11 cellular contexts compared by ENCODE assay signal in genomic region chr10:14958872-14959220, GRCh38. TPM values are rescaled to one million over a fixed set of nuclear protein-coding genes. Genes with fewer than 3 reads are reported as not detected.
DNase-seq lines count a peak whose midpoint lies in the region; ATAC-seq, FAIRE-seq and TF ChIP-seq lines count a peak whose summit lies in the region.
"Had no signal": no experiment of that assay in that cellular context is flagged by ENCODE, and none has a peak within 500 bp of the region (broad histone marks: within the 10 kb centered on the region; RNA-seq: fewer than 3 reads in every experiment).

No MANE protein-coding gene starts in this region.

- H3K27ac ChIP-seq in K562 (ENCODE audit: extremely low read depth, low read depth, low read length) (peak overlapping the region; percentile 84), lower lobe of right lung (peak overlapping the region; percentile 98), transverse colon (peak overlapping the region; percentile 91 to 99 (median 96))

- no peak for TF ChIP-seq CTCF in K562 (IDR thresholded peaks at IDR 0.05 in 2 of 3, conservative IDR thresholded peaks at IDR 0.05 in 1 of 3; ENCODE audit: insufficient read depth in 2 of 3, low read depth in 1 of 3, low read length in 3 of 3)
- TF ChIP-seq CTCF in lower lobe of right lung (IDR thresholded peaks at IDR 0.05) = no peak
- TF ChIP-seq CTCF in transverse colon (IDR thresholded peaks at IDR 0.05) = no peak

- H3K9ac ChIP-seq in K562 (ENCODE audit: insufficient read depth in 1 of 2, low read depth in 2 of 2, low read length in 2 of 2) = peak overlapping the region; percentile 87 to 93

- H3K9me1 ChIP-seq in K562 (ENCODE audit: control insufficient read depth, insufficient read depth, low read length) = no peaks in the 10 kb centered on the region

- TF ChIP-seq POLR2A in K562 (conservative IDR thresholded peaks at IDR 0.05) = peak; percentile 64; the same call in 1 of the 2 replicates
- TF ChIP-seq POLR2A in transverse colon (IDR thresholded peaks at IDR 0.05) = no peak

- H3K27me3 ChIP-seq in K562 (ENCODE audit: control insufficient read depth in 2 of 2, insufficient read depth in 2 of 2, low read length in 2 of 2) (no peaks in the 10 kb centered on the region), lower lobe of right lung (ENCODE audit: low read depth) (no peaks in the 10 kb centered on the region), transverse colon (no peaks in the 10 kb centered on the region)

- peaks cover 30% of the 10 kb centered on the region for H3K4me1 Mint-ChIP-seq in activated T-cell treated with anti-CD3 and anti-CD28 coated beads, Interleukin-2, amount 50 U/mL, for 4 hours (ENCODE audit: low read depth)

- no peak for TF ChIP-seq RAD21 in K562 (CRISPR knock-in tag; conservative IDR thresholded peaks at IDR 0.05 in 1 of 2, IDR thresholded peaks at IDR 0.05 in 1 of 2)

- BruUV-seq in K562 (replicated peaks; lab: Mats Ljungman, UMichigan) = TSS peak; percentile 75

- no peaks in the 10 kb centered on the region for H3K36me3 ChIP-seq in K562 (ENCODE audit: control insufficient read depth, insufficient read depth, low read length)
- no peaks in the 10 kb centered on the region for H3K36me3 ChIP-seq in lower lobe of right lung
- H3K36me3 ChIP-seq in transverse colon = no peaks in the 10 kb centered on the region

- FAIRE-seq in K562 (lab: Jason Lieb, UNC) = no peak
- FAIRE-seq: colon had no signal

- CTCF ChIA-PET in K562 (lab: Yijun Ruan, JAX; ENCODE audit: low intra/inter-chr PET ratio) = interaction anchor here (0.6 kb wide), 1 partner anchor 421 kb away, joined by 4 read pairs; no protein-coding TSS in a partner anchor

- POLR2A ChIA-PET in K562 (lab: Yijun Ruan, JAX) = interaction anchor here (0.6 to 1.0 kb wide), 3 partner anchors 10 to 23 kb away, joined by 3 to 4 read pairs (median 3); no protein-coding TSS in a partner anchor

- H3K36me3 Mint-ChIP-seq in activated T-cell treated with anti-CD3 and anti-CD28 coated beads, Interleukin-2, amount 50 U/mL, for 4 hours (ENCODE audit: insufficient read depth) = no peaks in the 10 kb centered on the region

- H3K9me3 Mint-ChIP-seq in activated T-cell treated with anti-CD3 and anti-CD28 coated beads, Interleukin-2, amount 50 U/mL, for 4 hours = no peaks in the 10 kb centered on the region

- H3K9me3 ChIP-seq in K562 (replicated peaks; ENCODE audit: control insufficient read depth, insufficient read depth, low read depth, low read length) = no peaks in the 10 kb centered on the region
- H3K9me3 ChIP-seq in lower lobe of right lung = no peaks in the 10 kb centered on the region
- H3K9me3 ChIP-seq in transverse colon = no peaks in the 10 kb centered on the region

- DNase-seq in activated T-cell treated with anti-CD3 and anti-CD28 coated beads, Interleukin-2, amount 50 U/mL, for 4 hours = no peak
- no peak for DNase-seq in activated T-cell treated with anti-CD3 and anti-CD28 coated beads, Interleukin-2, amount 50 U/mL, for 1 hour
- DNase-seq in K562 (ENCODE audit: extremely low read depth in 1 of 4, low spot score in 3 of 4) (no peak), lower lobe of right lung (no peak), transverse colon (no peak), cortex of kidney (lab: John Stamatoyannopoulos, UW) (no peak), hippocampal formation (lab: John Stamatoyannopoulos, UW) (no peak)

- peak overlapping the region; percentile 90 for H3K4me3 Mint-ChIP-seq in activated T-cell treated with anti-CD3 and anti-CD28 coated beads, Interleukin-2, amount 50 U/mL, for 4 hours

- H4K20me1 ChIP-seq in K562 (replicated peaks; ENCODE audit: control insufficient read depth, insufficient read depth, low read length) = no peaks in the 10 kb centered on the region

- no peak for ATAC-seq in activated T-cell treated with anti-CD3 and anti-CD28 coated beads, Interleukin-2, amount 50 U/mL, for 4 hours
- no peak for ATAC-seq in K562
- ATAC-seq in lower lobe of right lung = no peak
- no peak for ATAC-seq in HG02938 (IDR thresholded peaks at IDR 0.05; ENCODE audit: unreplicated experiment)

- 24% methylated on average over 12 of the region's 12 CpGs for WGBS in K562 (ENCODE audit: insufficient coverage, low coverage, missing lambda C conversion rate)
- WGBS in transverse colon (ENCODE audit: low coverage in 1 of 2), 2 donors = 52 to 75% methylated on average over 5 to 12 of the region's 12 CpGs

- H3K4me1 ChIP-seq in K562 (replicated peaks in 1 of 2; ENCODE audit: control insufficient read depth in 2 of 2, insufficient read depth in 2 of 2, low read length in 2 of 2) (peaks cover 8 to 15% of the 10 kb centered on the region in 2 experiments), lower lobe of right lung (peaks cover 9% of the 10 kb centered on the region), transverse colon (peaks cover 0 to 18% (median 12%) of the 10 kb centered on the region in 4 donors)

- H2AFZ ChIP-seq in K562 (ENCODE audit: low read depth, low read length) = peak overlapping the region; percentile 100

- peak overlapping the region; percentile 94 for H3K4me2 ChIP-seq in K562 (ENCODE audit: insufficient read depth, low read length)

- H3K79me2 ChIP-seq in K562 (ENCODE audit: control insufficient read depth, insufficient read depth, low read length) = peaks cover 10% of the 10 kb centered on the region; the same call in 2 of the 3 replicates

- intact Hi-C loops in K562 (cut with micrococcal nuclease) = no loop called here
- intact Hi-C loops in lower lobe of right lung (cut with DNase I) = no loop called here
- intact Hi-C loops in transverse colon (cut with DNase I; ENCODE audit: low total_unique reads) = no loop called here

- in situ Hi-C loops in K562 (cut with MboI) = no loop called here
- in situ Hi-C loops in transverse colon (cut with MboI; ENCODE audit: low pct_ligation_motif_present in 1 of 4, low pct_unique_long_range_greater_than_20kb in 1 of 4, low sequenced_read_pairs in 3 of 4) = loop anchor here in 1 of 4 donors (25.0 kb wide), 1 partner anchor 122 kb away; the partner anchor contains the start of genes CDNF, HSPA14 and MSANTD7

- peak overlapping the region; percentile 77 for H3K4me3 ChIP-seq in K562
- H3K4me3 ChIP-seq in lower lobe of right lung = peak overlapping the region; percentile 95
- H3K4me3 ChIP-seq in transverse colon = peak overlapping the region; percentile 32 to 71 (median 66)

- TF ChIP-seq EP300 in K562 (IDR thresholded peaks at IDR 0.05; ENCODE audit: low read length) = no peak
- TF ChIP-seq EP300 in transverse colon (IDR thresholded peaks at IDR 0.05; ENCODE audit: low read depth) = no peak

- no peaks in the 10 kb centered on the region for H3K27me3 Mint-ChIP-seq in activated T-cell treated with anti-CD3 and anti-CD28 coated beads, Interleukin-2, amount 50 U/mL, for 4 hours (ENCODE audit: low read depth)

TF ChIP-seq in K562, 482 proteins besides CTCF, POLR2A, EP300 and RAD21 (continues in another document):
- no peak for TF ChIP-seq TEAD1 (CRISPR knock-in tag; IDR thresholded peaks at IDR 0.05)
- no peak for TF ChIP-seq ZNF12 (CRISPR knock-in tag; IDR thresholded peaks at IDR 0.05)
- no peak for TF ChIP-seq CCAR2 (IDR thresholded peaks at IDR 0.05; ENCODE audit: low read depth, low read length)

RNA-seq across cellular contexts. Expression of gene MEIG1, which starts 0.3 kb away (rescaled TPM):
- total RNA-seq in activated T-cell treated with anti-CD3 and anti-CD28 coated beads, Interleukin-2, amount 50 U/mL, for 4 hours = not detected
- not detected in 2 replicates for total RNA-seq in K562 (2011; cell fraction: chromatin; rRNA removed; ENCODE audit: low replicate concordance)
- not detected in 2 replicates for total RNA-seq in K562 (2011; cell fraction: nucleolus; rRNA removed)
- total RNA-seq in K562 (2011; cell fraction: nucleoplasm; rRNA removed) = not detected in 2 replicates
- total RNA-seq in K562 (2014; rRNA removed) (1.7 TPM in 1 of 2 replicates, not detected in the other), K562 (2014; rRNA removed; fragmentation: Illumina TruSeq; extraction: Trizol) (0.58 TPM in 1 of 2 replicates, not detected in the other), K562 (2015; rRNA removed; fragmentation: Illumina TruSeq; extraction: Trizol) (not detected in 2 replicates), K562 (2021) (not detected in 2 replicates), lower lobe of right lung (0.95 TPM), transverse colon (not detected)
- polyA plus RNA-seq in K562 (2011; rRNA removed) (0.51 TPM in 1 of 2 replicates, not detected in the other), K562 (2014; fragmentation: Illumina TruSeq; extraction: Trizol) (0.42 TPM in 1 of 2 replicates, not detected in the other), K562 (2014; fragmentation: Nextera tagmentation; extraction: Ambion mirVana) (under 1 TPM; 0.50 to 0.77 TPM), K562 (2014; rRNA removed) (0.19 and 0.78 TPM in 2 replicates)
- polyA plus RNA-seq in K562 (2011; cell fraction: cytosol; rRNA removed) = not detected in 2 replicates
- not detected in 2 replicates for polyA plus RNA-seq in K562 (2011; cell fraction: nucleus; rRNA removed)
- polyA plus RNA-seq in K562 (2012) = 0.44 and 0.48 TPM in 2 replicates
- polyA minus RNA-seq in K562 (2011; rRNA and poly(A)+ RNA removed) = not detected in 2 replicates
- not detected in 2 replicates for polyA minus RNA-seq in K562 (2011; cell fraction: cytosol; rRNA and poly(A)+ RNA removed)
- polyA minus RNA-seq in K562 (2011; cell fraction: nucleus; rRNA and poly(A)+ RNA removed) = not detected in 2 replicates
- total RNA-seq: Daoy, subcutaneous adipose tissue had no signal

RNA-seq across cellular contexts. Expression of gene DCLRE1C, which starts 5.0 kb away (rescaled TPM):
- total RNA-seq in activated T-cell treated with anti-CD3 and anti-CD28 coated beads, Interleukin-2, amount 50 U/mL, for 4 hours = 10 to 100 TPM in 1 of 3 donors, 1 to 10 TPM in 2; 8.4 to 10.1 (median 8.5) TPM
- 28.6 and 101 TPM in 2 replicates for total RNA-seq in K562 (2011; cell fraction: chromatin; rRNA removed; ENCODE audit: low replicate concordance)
- 15.3 and 118 TPM in 2 replicates for total RNA-seq in K562 (2011; cell fraction: nucleolus; rRNA removed)
- total RNA-seq in K562 (2011; cell fraction: nucleoplasm; rRNA removed) = 19.7 and 20.5 TPM in 2 replicates
- total RNA-seq in K562 (2014; rRNA removed) = 8.8 and 10.5 TPM in 2 replicates
- 21.4 and 22.2 TPM in 2 replicates for total RNA-seq in K562 (2014; rRNA removed; fragmentation: Illumina TruSeq; extraction: Trizol)
- 19.5 and 19.6 TPM in 2 replicates for total RNA-seq in K562 (2015; rRNA removed; fragmentation: Illumina TruSeq; extraction: Trizol)
- total RNA-seq in K562 (2021) = 10.5 and 13.0 TPM in 2 replicates
- 7.6 and 10.5 TPM in 2 replicates for polyA plus RNA-seq in K562 (2011; rRNA removed)
- 2.8 and 4.0 TPM in 2 replicates for polyA plus RNA-seq in K562 (2011; cell fraction: cytosol; rRNA removed)
- 8.5 and 9.4 TPM in 2 replicates for polyA plus RNA-seq in K562 (2011; cell fraction: nucleus; rRNA removed)
- polyA plus RNA-seq in K562 (2012) = 7.7 and 11.3 TPM in 2 replicates
- polyA plus RNA-seq in K562 (2014; fragmentation: Illumina TruSeq; extraction: Trizol) = 13.9 and 15.5 TPM in 2 replicates
- polyA plus RNA-seq in K562 (2014; fragmentation: Nextera tagmentation; extraction: Ambion mirVana) = 10 to 100 TPM; 15.6 to 22.0 TPM
- 8.3 and 10.0 TPM in 2 replicates for polyA plus RNA-seq in K562 (2014; rRNA removed)
- 18.7 and 20.0 TPM in 2 replicates for polyA minus RNA-seq in K562 (2011; rRNA and poly(A)+ RNA removed)
- 5.4 and 6.3 TPM in 2 replicates for polyA minus RNA-seq in K562 (2011; cell fraction: cytosol; rRNA and poly(A)+ RNA removed)
- polyA minus RNA-seq in K562 (2011; cell fraction: nucleus; rRNA and poly(A)+ RNA removed) = 13.6 and 16.2 TPM in 2 replicates
- total RNA-seq in lower lobe of right lung = 13.6 TPM
- total RNA-seq in transverse colon = 10 to 100 TPM in 3 of 4 donors, 1 to 10 TPM in 1; 10.0 to 61.3 (median 13.8) TPM
